ENCODE assay signal across 8 cellular contexts in genomic region chr3:101725192-101725889, GRCh38. TPM values are rescaled to one million over a fixed set of nuclear protein-coding genes. Genes with fewer than 3 reads are reported as not detected.
DNase-seq lines count a peak whose midpoint lies in the region; ATAC-seq and TF ChIP-seq lines count a peak whose summit lies in the region.

No MANE protein-coding gene starts in this region.

- H3K9me3 Mint-ChIP-seq in CD8-positive, alpha-beta memory T cell = no peaks in the 10 kb centered on the region

- H3K27ac Mint-ChIP-seq in CD8-positive, alpha-beta memory T cell = peak overlapping the region; percentile 89 to 99 (median 97)

- peak overlapping the region; percentile 96 to 100 (median 98) for H3K4me3 Mint-ChIP-seq in CD8-positive, alpha-beta memory T cell

- peak in 3 of 5 donors; percentile 14 to 56 (median 19) for DNase-seq in CD8-positive, alpha-beta memory T cell
- peak in 4 of 5 donors; percentile 13 to 20 (median 16) for DNase-seq in T-helper 1 cell
- peak; percentile 17 to 34 (median 20) for DNase-seq in body of pancreas
- no peak for DNase-seq in medulla oblongata (ENCODE audit: extremely low spot score)

- peaks cover 29% of the 10 kb centered on the region for H3K4me1 ChIP-seq in CD8-positive, alpha-beta memory T cell (ENCODE audit: insufficient read depth, low read length)
- H3K4me1 ChIP-seq in HUES48 (ENCODE audit: control insufficient read depth, insufficient read depth, low read length) (peaks cover 12% of the 10 kb centered on the region), body of pancreas (peaks cover 7% of the 10 kb centered on the region)

- 1 to 4% methylated on average over 12 to 21 of the region's 21 CpGs for WGBS in body of pancreas, 2 donors

- no peak for TF ChIP-seq POLR2A in body of pancreas (IDR thresholded peaks at IDR 0.05)

- peak overlapping the region; percentile 99 for H3K4me3 ChIP-seq in CD8-positive, alpha-beta memory T cell (ENCODE audit: low read length)
- H3K4me3 ChIP-seq in HUES48 (ENCODE audit: low read depth, low read length) (peak overlapping the region; percentile 88), body of pancreas (peak overlapping the region; percentile 26 to 68), iPS-11a (ENCODE audit: low read depth, low read length) (peak overlapping the region; percentile 91), skin epidermis (peak overlapping the region; percentile 54 to 91 (median 77))

- peaks cover 34 to 56% (median 53%) of the 10 kb centered on the region in 3 donors for H3K4me1 Mint-ChIP-seq in CD8-positive, alpha-beta memory T cell

- POLR2A ChIA-PET in CD8-positive, alpha-beta memory T cell (lab: Charles Lee) = interaction anchor here (0.9 to 1.9 kb wide), 7 partner anchors 38 to 504 kb away, joined by 3 to 15 read pairs (median 6); partner anchors contain the start of genes NXPE3, RPL24, TRMT10C and ZBTB11

- peak overlapping the region; percentile 17; the same call in 1 of the 2 replicates for H3K9ac ChIP-seq in HUES48 (ENCODE audit: low read depth, low read length)

- peak; percentile 12 for ATAC-seq in GM21381 (IDR thresholded peaks at IDR 0.05; ENCODE audit: unreplicated experiment)
- ATAC-seq in body of pancreas = peak; percentile 2

- peak overlapping the region; percentile 73 for H3K27ac ChIP-seq in CD8-positive, alpha-beta memory T cell (ENCODE audit: low read depth, low read length)
- H3K27ac ChIP-seq in HUES48 (ENCODE audit: low read depth, low read length) (peak overlapping the region; percentile 48), body of pancreas (peak overlapping the region in 3 of 4 donors; percentile 4 to 58 (median 52)), skin epidermis (peak overlapping the region in 20 of 21 experiments; percentile 8 to 89 (median 74))

- no peaks in the 10 kb centered on the region for H3K36me3 ChIP-seq in CD8-positive, alpha-beta memory T cell (ENCODE audit: insufficient read depth, low read length)
- H3K36me3 ChIP-seq in HUES48 (ENCODE audit: control insufficient read depth, insufficient read depth, low read length) = peaks cover 39% of the 10 kb centered on the region
- H3K36me3 ChIP-seq in body of pancreas (replicated peaks in 1 of 2; ENCODE audit: insufficient read depth in 1 of 2, low read depth in 2 of 2) = no peaks in the 10 kb centered on the region

- TF ChIP-seq CTCF in body of pancreas (IDR thresholded peaks at IDR 0.05) = no peak

- no peaks in the 10 kb centered on the region for H3K9me3 ChIP-seq in CD8-positive, alpha-beta memory T cell (ENCODE audit: low read length)
- H3K9me3 ChIP-seq in HUES48 (ENCODE audit: control insufficient read depth, insufficient read depth, low read length) (no peaks in the 10 kb centered on the region), body of pancreas (no peaks in the 10 kb centered on the region)

- CTCF ChIA-PET in CD8-positive, alpha-beta memory T cell (lab: Charles Lee) = interaction anchor here (1.1 to 2.0 kb wide), 7 partner anchors 8 to 504 kb away, joined by 3 to 8 read pairs (median 4); partner anchors contain the start of gene NXPE3

- peaks cover 0 to 41% (median 15%) of the 10 kb centered on the region in 3 donors for H3K36me3 Mint-ChIP-seq in CD8-positive, alpha-beta memory T cell

- H3K27me3 ChIP-seq in CD8-positive, alpha-beta memory T cell (ENCODE audit: insufficient read depth, low read length, poor library complexity, severe bottlenecking) = no peaks in the 10 kb centered on the region
- no peaks in the 10 kb centered on the region for H3K27me3 ChIP-seq in HUES48 (ENCODE audit: control insufficient read depth, insufficient read depth, low read length)
- no peaks in the 10 kb centered on the region for H3K27me3 ChIP-seq in body of pancreas

- H3K27me3 Mint-ChIP-seq in CD8-positive, alpha-beta memory T cell = no peaks in the 10 kb centered on the region

- intact Hi-C loops in body of pancreas (cut with DNase I) = no loop called here

RNA-seq across cellular contexts. Expression of gene CEP97, which starts 0.9 kb away (rescaled TPM):
- total RNA-seq in CD8-positive, alpha-beta memory T cell = 10 to 100 TPM; 16.6 to 17.3 TPM
- 4.5 TPM for polyA plus RNA-seq in CD8-positive, alpha-beta memory T cell
- total RNA-seq in body of pancreas = 1 to 10 TPM; 3.3 to 3.4 TPM

RNA-seq across cellular contexts. Expression of gene RPL24, which starts 38.8 kb away (rescaled TPM):
- total RNA-seq in CD8-positive, alpha-beta memory T cell = 1,000 to 10,000 TPM; 1,569 to 1,633 TPM
- polyA plus RNA-seq in CD8-positive, alpha-beta memory T cell = 973 TPM
- 100 to 1,000 TPM; 616 to 646 TPM for total RNA-seq in body of pancreas

RNA-seq across cellular contexts. Expression of gene ZBTB11, which starts 48.4 kb away (rescaled TPM):
- 10 to 100 TPM; 28.9 to 29.7 TPM for total RNA-seq in CD8-positive, alpha-beta memory T cell
- polyA plus RNA-seq in CD8-positive, alpha-beta memory T cell = 14.5 TPM
- total RNA-seq in body of pancreas = 10 to 100 TPM; 11.5 to 20.5 TPM

RNA-seq across cellular contexts. Expression of gene NXPE3, which starts 53.7 kb away (rescaled TPM):
- 10 to 100 TPM; 16.2 to 17.2 TPM for total RNA-seq in CD8-positive, alpha-beta memory T cell
- 37.4 TPM for polyA plus RNA-seq in CD8-positive, alpha-beta memory T cell
- 1 to 10 TPM; 3.1 to 4.6 TPM for total RNA-seq in body of pancreas

Comparison
In these comparisons a context has a peak if more than half of its experiments do, and no peak if none do; other contexts are left out.
1. H3K4me3 ChIP-seq: peak in every context shown above with its lines; median percentile 99 in CD8-positive, alpha-beta memory T cell; 91 in iPS-11a; 88 in HUES48; 77 in skin epidermis; 47 in body of pancreas.
2. RNA of gene CEP97, which starts 0.9 kb away (total RNA-seq): 16.6 to 17.3 TPM in CD8-positive, alpha-beta memory T cell; 3.3 to 3.4 TPM in body of pancreas; every median in the first group is over 4 times any median in the second.
3. Peak in every context shown above with its lines, with median percentiles within 50 percentile points of each other: H3K27ac ChIP-seq.